ENCODE assay signal across 8 cellular contexts in the genomic region with DNA sequence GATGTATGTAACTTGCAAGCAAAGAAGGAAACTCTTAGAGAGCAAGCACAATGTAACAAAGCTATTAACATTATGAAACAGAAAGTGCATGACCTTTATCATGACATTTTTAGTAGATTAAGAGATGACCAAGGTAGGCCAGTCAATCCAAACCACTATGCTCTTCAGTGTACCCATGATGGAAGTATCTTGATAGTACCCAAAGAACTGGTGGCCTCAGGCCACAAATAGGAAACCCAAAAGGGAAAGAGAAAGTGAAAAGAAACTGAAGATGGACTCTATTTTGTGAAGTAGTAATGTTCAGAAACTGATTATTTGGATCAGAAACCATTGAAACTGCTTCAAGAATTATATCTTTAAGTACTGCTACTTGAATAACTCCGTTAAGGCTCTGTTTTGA.
A peak's percentile ranks its signal among the peaks of the same experiment; 100 is the strongest.
DNase-seq lines count a peak whose midpoint lies in the region; ATAC-seq lines count a peak whose summit lies in the region.
"Not testable (repeated sequence)": the region's sequence is repeated elsewhere in the genome, so short reads cannot be mapped to it uniquely, and the experiment has no call there.

No MANE protein-coding gene starts in this region.

- H3K27me3 Mint-ChIP-seq in activated T-helper 17 cell treated with anti-CD3 and anti-CD28 coated beads, Interleukin-2, amount 50 U/mL, for 72 hours: peaks cover 24% of the 10 kb centered on the region
- H3K27me3 Mint-ChIP-seq in stimulated activated naive CD8-positive, alpha-beta T cell treated with anti-CD3 and anti-CD28 coated beads, Interleukin-15, amount 100 ng/mL, for 72 hours: peaks cover 21% of the 10 kb centered on the region

- H3K4me1 Mint-ChIP-seq in activated T-helper 17 cell treated with anti-CD3 and anti-CD28 coated beads, Interleukin-2, amount 50 U/mL, for 72 hours: not testable (repeated sequence)
- H3K4me1 Mint-ChIP-seq in stimulated activated naive CD8-positive, alpha-beta T cell treated with anti-CD3 and anti-CD28 coated beads, Interleukin-15, amount 100 ng/mL, for 72 hours: peaks cover 13% of the 10 kb centered on the region

- DNase-seq in stimulated activated naive CD8-positive, alpha-beta T cell treated with anti-CD3 and anti-CD28 coated beads, Interleukin-15, amount 100 ng/mL, for 72 hours: not testable (repeated sequence)

- not testable (repeated sequence) for H3K9me3 Mint-ChIP-seq in activated T-helper 17 cell treated with anti-CD3 and anti-CD28 coated beads, Interleukin-2, amount 50 U/mL, for 72 hours; stimulated activated naive CD8-positive, alpha-beta T cell treated with anti-CD3 and anti-CD28 coated beads, Interleukin-15, amount 100 ng/mL, for 72 hours

- H3K36me3 Mint-ChIP-seq in activated T-helper 17 cell treated with anti-CD3 and anti-CD28 coated beads, Interleukin-2, amount 50 U/mL, for 72 hours (ENCODE audit: low read depth): not testable (repeated sequence)

- ATAC-seq in GM18517 (IDR thresholded peaks at IDR 0.05; ENCODE audit: unreplicated experiment) (peak; percentile 90), GM19372 (IDR thresholded peaks at IDR 0.05; ENCODE audit: low read depth, unreplicated experiment) (peak; percentile 60), GM21576 (IDR thresholded peaks at IDR 0.05; ENCODE audit: unreplicated experiment) (peak; percentile 63), HG02885 (IDR thresholded peaks at IDR 0.05; ENCODE audit: poor library complexity, unreplicated experiment) (peak; percentile 62), HG03159 (IDR thresholded peaks at IDR 0.05; ENCODE audit: unreplicated experiment) (peak; percentile 75), HG03565 (IDR thresholded peaks at IDR 0.05; ENCODE audit: unreplicated experiment) (peak; percentile 79)
- peak; percentile 31 for ATAC-seq in activated T-helper 17 cell treated with anti-CD3 and anti-CD28 coated beads, Interleukin-2, amount 50 U/mL, for 72 hours (replicated peaks)
- ATAC-seq in stimulated activated naive CD8-positive, alpha-beta T cell treated with anti-CD3 and anti-CD28 coated beads, Interleukin-15, amount 100 ng/mL, for 72 hours: peak; percentile 81

- not testable (repeated sequence) for H3K4me3 Mint-ChIP-seq in activated T-helper 17 cell treated with anti-CD3 and anti-CD28 coated beads, Interleukin-2, amount 50 U/mL, for 72 hours; stimulated activated naive CD8-positive, alpha-beta T cell treated with anti-CD3 and anti-CD28 coated beads, Interleukin-15, amount 100 ng/mL, for 72 hours

- not testable (repeated sequence) for H3K27ac Mint-ChIP-seq in activated T-helper 17 cell treated with anti-CD3 and anti-CD28 coated beads, Interleukin-2, amount 50 U/mL, for 72 hours
- H3K27ac Mint-ChIP-seq in stimulated activated naive CD8-positive, alpha-beta T cell treated with anti-CD3 and anti-CD28 coated beads, Interleukin-15, amount 100 ng/mL, for 72 hours: peak overlapping the region in 1 of 2 donors; percentile 5

Comparison
In these comparisons a context has a peak if more than half of its experiments do, and no peak if none do; other contexts are left out.
1. ATAC-seq: peak in every context shown above with its lines; median percentile 90 in GM18517; 81 in stimulated activated naive CD8-positive, alpha-beta T cell treated with anti-CD3 and anti-CD28 coated beads, Interleukin-15, amount 100 ng/mL, for 72 hours; 79 in HG03565; 75 in HG03159; 63 in GM21576; 62 in HG02885; 60 in GM19372; 31 in activated T-helper 17 cell treated with anti-CD3 and anti-CD28 coated beads, Interleukin-2, amount 50 U/mL, for 72 hours.